In the genomic region with DNA sequence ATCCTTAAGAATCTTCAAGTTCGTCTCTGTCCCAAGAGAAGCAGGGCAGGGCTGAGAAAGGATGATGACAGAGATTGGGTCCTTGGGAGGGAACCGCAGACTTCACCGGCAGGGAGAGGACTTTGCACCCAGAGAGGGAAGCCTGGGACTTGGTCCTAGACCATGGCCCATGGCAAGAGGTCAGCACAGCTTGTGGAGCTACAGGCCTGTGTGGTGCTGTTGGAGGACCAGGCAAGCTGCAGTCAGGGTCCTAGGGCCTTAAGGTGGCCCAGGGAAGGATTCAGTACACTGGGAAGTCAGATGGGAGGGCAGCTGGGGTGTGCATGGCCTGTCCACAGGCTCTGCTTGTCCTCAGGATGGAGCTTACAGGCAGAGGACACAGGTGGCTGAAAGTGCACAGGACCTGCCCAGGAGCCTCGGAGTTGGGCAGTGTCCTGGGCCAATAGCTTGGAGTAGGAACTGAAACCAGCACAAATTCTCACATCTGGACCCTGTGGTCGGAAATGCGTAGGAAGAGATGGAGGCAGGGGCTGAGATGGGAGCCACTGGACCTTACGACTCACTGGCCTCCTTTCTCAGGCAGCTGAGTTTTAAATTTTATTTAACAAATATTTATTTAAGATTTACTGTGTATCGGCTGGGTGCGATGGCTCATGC, we compare ENCODE assay signal across 22 cellular contexts. TPM values are rescaled to one million over a fixed set of nuclear protein-coding genes. Genes with fewer than 3 reads are reported as not detected.
"Had no signal": no experiment of that assay in that cellular context is flagged by ENCODE, and none has a peak within 500 bp of the region (broad histone marks: within the 10 kb centered on the region; RNA-seq: fewer than 3 reads in every experiment).

No MANE protein-coding gene starts in this region.

- H3K9me3 ChIP-seq: testis, uterus had no signal

- H3K27ac ChIP-seq: body of pancreas, cardiac muscle cell, testis, uterus, WERI-Rb-1 had no signal

- H3K27me3 ChIP-seq: body of pancreas, cardiac muscle cell, testis, uterus had no signal

- H3K36me3 ChIP-seq: cardiac muscle cell, uterus, WERI-Rb-1 had no signal

- H3K4me3 ChIP-seq: body of pancreas, cardiac muscle cell, testis, uterus had no signal

- DNase-seq: activated CD4-positive, alpha-beta T cell treated with anti-CD3 and anti-CD28 coated beads, Interleukin-2, amount 10 ng/mL, durations not matched to agents 7 days and 5 days; activated CD4-positive, CD25-positive, alpha-beta regulatory T cell treated with anti-CD3 and anti-CD28 coated beads, Interleukin-2, amount 50 U/mL, for 72 hours; activated CD8-positive, alpha-beta T cell treated with anti-CD3 and anti-CD28 coated beads, Interleukin-2, amount 10 ng/mL, durations not matched to agents 7 days and 5 days; activated gamma-delta T cell treated with Interleukin-2 at 50 U/mL for 16 hours; anterior cingulate cortex; body of pancreas; foreskin fibroblast; hippocampal formation; occipital lobe; posterior cingulate gyrus; small intestine; stimulated activated CD4-positive, alpha-beta T cell treated with anti-CD3 and anti-CD28 coated beads, Interleukin-2, amount 100 ng/mL, for 24 hours; stimulated activated naive B cell treated with anti-CD40 and anti-IgM and Interleukin-4, amounts not matched to agents 10 μg/mL and 1 μg/mL and 100 μg/mL, for 72 hours; testis; trophoblast cell; uterus; WERI-Rb-1 had no signal

- H3K4me1 ChIP-seq: body of pancreas, testis, uterus had no signal

- ATAC-seq: activated CD8-positive, alpha-beta T cell treated with anti-CD3 and anti-CD28 coated beads, Interleukin-2, amount 10 ng/mL, durations not matched to agents 7 days and 5 days; body of pancreas; sciatic nerve; stimulated activated naive B cell treated with anti-CD40 and anti-IgM and Interleukin-4, amounts not matched to agents 10 μg/mL and 1 μg/mL and 100 μg/mL, for 72 hours had no signal

- FAIRE-seq: endometrium, small intestine, TTC549 had no signal

RNA-seq across cellular contexts. Expression of gene TCF7L1, which starts 56.4 kb away (rescaled TPM):
- total RNA-seq: activated CD4-positive, alpha-beta T cell treated with anti-CD3 and anti-CD28 coated beads, Interleukin-2, amount 10 ng/mL, durations not matched to agents 7 days and 5 days; activated CD8-positive, alpha-beta T cell treated with anti-CD3 and anti-CD28 coated beads, Interleukin-2, amount 10 ng/mL, durations not matched to agents 7 days and 5 days; activated T-helper 1 cell treated with anti-CD3 and anti-CD28 coated beads, Interleukin-12 subunit alpha, Interleukin-12 subunit beta, Interleukin-2, Interleukin-4 antibody, amounts not matched to agents 30 ng/mL and 10 ng/mL and 1 ng/mL, durations not matched to agents 14 hours and 24 hours and 36 hours had no signal
